ENCODE assay signal across 8 cellular contexts in genomic region chr2:30233142-30233961, GRCh38. TPM values are rescaled to one million over a fixed set of nuclear protein-coding genes. Genes with fewer than 3 reads are reported as not detected.
A peak's percentile ranks its signal among the peaks of the same experiment; 100 is the strongest.
DNase-seq lines count a peak whose midpoint lies in the region; ATAC-seq and TF ChIP-seq lines count a peak whose summit lies in the region.

No MANE protein-coding gene starts in this region.

- DNase-seq in activated T-cell treated with anti-CD3 and anti-CD28 coated beads, Interleukin-2, amount 50 U/mL, for 24 hours = peak; percentile 32
- no peak for DNase-seq in activated T-cell treated with anti-CD3 and anti-CD28 coated beads, Interleukin-2, amount 50 U/mL, for 48 hours
- no peak for DNase-seq in activated naive CD8-positive, alpha-beta T cell treated with anti-CD3 and anti-CD28 coated beads, Interleukin-2, amount 50 U/mL, for 24 hours
- DNase-seq in lower lobe of right lung = no peak
- DNase-seq in tibial artery = no peak
- no peak for DNase-seq in NCI-H510A (lab: John Stamatoyannopoulos, UW)
- no peak for DNase-seq in foreskin melanocyte

- peak overlapping the region; percentile 96 for H3K27ac Mint-ChIP-seq in activated T-cell treated with anti-CD3 and anti-CD28 coated beads, Interleukin-2, amount 50 U/mL, for 24 hours
- peak overlapping the region; percentile 96 for H3K27ac Mint-ChIP-seq in activated naive CD8-positive, alpha-beta T cell treated with anti-CD3 and anti-CD28 coated beads, Interleukin-2, amount 50 U/mL, for 24 hours

- H3K27me3 ChIP-seq in lower lobe of right lung (ENCODE audit: low read depth) (no peaks in the 10 kb centered on the region), tibial artery (no peaks in the 10 kb centered on the region)

- H3K4me3 ChIP-seq in lower lobe of right lung = peak overlapping the region; percentile 82
- peak overlapping the region; percentile 64 to 91 for H3K4me3 ChIP-seq in tibial artery

- peaks cover 3% of the 10 kb centered on the region for H3K9me3 Mint-ChIP-seq in activated T-cell treated with anti-CD3 and anti-CD28 coated beads, Interleukin-2, amount 50 U/mL, for 24 hours
- H3K9me3 Mint-ChIP-seq in activated naive CD8-positive, alpha-beta T cell treated with anti-CD3 and anti-CD28 coated beads, Interleukin-2, amount 50 U/mL, for 24 hours = no peaks in the 10 kb centered on the region

- H3K4me3 Mint-ChIP-seq in activated T-cell treated with anti-CD3 and anti-CD28 coated beads, Interleukin-2, amount 50 U/mL, for 24 hours = peak overlapping the region; percentile 75
- H3K4me3 Mint-ChIP-seq in activated naive CD8-positive, alpha-beta T cell treated with anti-CD3 and anti-CD28 coated beads, Interleukin-2, amount 50 U/mL, for 24 hours = peak overlapping the region; percentile 88

- H3K4me1 Mint-ChIP-seq in activated T-cell treated with anti-CD3 and anti-CD28 coated beads, Interleukin-2, amount 50 U/mL, for 24 hours (ENCODE audit: low read depth) = peaks cover 70% of the 10 kb centered on the region
- peaks cover 65% of the 10 kb centered on the region for H3K4me1 Mint-ChIP-seq in activated naive CD8-positive, alpha-beta T cell treated with anti-CD3 and anti-CD28 coated beads, Interleukin-2, amount 50 U/mL, for 24 hours

- H3K4me1 ChIP-seq in lower lobe of right lung (peaks cover 62% of the 10 kb centered on the region), tibial artery (peaks cover 0 to 56% (median 49%) of the 10 kb centered on the region in 4 donors)

- H3K9me3 ChIP-seq in lower lobe of right lung (no peaks in the 10 kb centered on the region), tibial artery (no peaks in the 10 kb centered on the region)

- ATAC-seq in activated naive CD8-positive, alpha-beta T cell treated with anti-CD3 and anti-CD28 coated beads, Interleukin-2, amount 50 U/mL, for 24 hours = no peak
- no peak for ATAC-seq in lower lobe of right lung
- no peak for ATAC-seq in GM18907 (IDR thresholded peaks at IDR 0.05; ENCODE audit: unreplicated experiment)

- H3K36me3 Mint-ChIP-seq in activated T-cell treated with anti-CD3 and anti-CD28 coated beads, Interleukin-2, amount 50 U/mL, for 24 hours (ENCODE audit: low read depth) = peaks cover 52% of the 10 kb centered on the region
- peaks cover 42% of the 10 kb centered on the region for H3K36me3 Mint-ChIP-seq in activated naive CD8-positive, alpha-beta T cell treated with anti-CD3 and anti-CD28 coated beads, Interleukin-2, amount 50 U/mL, for 24 hours (ENCODE audit: low read depth)

- H3K27ac ChIP-seq in lower lobe of right lung (peak overlapping the region; percentile 91), tibial artery (peak overlapping the region; percentile 93 to 94)

- intact Hi-C loops in lower lobe of right lung (cut with DNase I) = no loop called here
- intact Hi-C loops in tibial artery (cut with DNase I; ENCODE audit: low total_unique reads) = loop anchor here (10.0 kb wide), 2 partner anchors 241 to 1001 kb away; partner anchors contain the start of gene EHD3

- H3K36me3 ChIP-seq in lower lobe of right lung (peaks cover 22% of the 10 kb centered on the region), tibial artery (peaks cover 14 to 26% (median 17%) of the 10 kb centered on the region in 3 donors)

- TF ChIP-seq CTCF in lower lobe of right lung (IDR thresholded peaks at IDR 0.05) (no peak), tibial artery (IDR thresholded peaks at IDR 0.05) (no peak)

- H3K27me3 Mint-ChIP-seq in activated T-cell treated with anti-CD3 and anti-CD28 coated beads, Interleukin-2, amount 50 U/mL, for 24 hours = no peaks in the 10 kb centered on the region
- no peaks in the 10 kb centered on the region for H3K27me3 Mint-ChIP-seq in activated naive CD8-positive, alpha-beta T cell treated with anti-CD3 and anti-CD28 coated beads, Interleukin-2, amount 50 U/mL, for 24 hours

RNA-seq across cellular contexts. Expression of gene LBH, which starts 2.0 kb away (rescaled TPM):
- 137 TPM for total RNA-seq in lower lobe of right lung
